Comparison of ENCODE assay signal across 20 cellular contexts in the genomic region with DNA sequence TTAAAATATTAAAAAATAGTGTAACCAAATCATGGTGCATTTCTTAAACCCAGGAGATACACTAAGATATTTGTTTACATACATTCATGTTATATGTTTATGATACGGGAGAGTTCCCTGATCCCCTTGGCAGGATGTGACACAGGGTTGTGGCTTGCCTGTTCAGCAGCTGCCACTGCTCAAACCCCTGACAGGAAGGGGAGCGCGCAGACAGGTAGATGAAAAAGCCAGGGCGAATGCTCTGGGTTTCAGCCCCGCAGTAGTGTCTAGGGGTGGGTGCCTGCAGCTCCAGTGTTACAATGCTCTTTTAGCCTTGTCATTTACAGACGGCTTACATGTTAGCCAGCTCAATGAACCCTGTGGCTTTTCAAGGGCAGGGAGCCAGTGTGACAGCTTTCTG.
DNase-seq lines count a peak whose midpoint lies in the region; ATAC-seq and TF ChIP-seq lines count a peak whose summit lies in the region.
"Had no signal": no experiment of that assay in that cellular context is flagged by ENCODE, and none has a peak within 500 bp of the region (broad histone marks: within the 10 kb centered on the region; RNA-seq: fewer than 3 reads in every experiment).

No MANE protein-coding gene starts in this region.

- no peak for TF ChIP-seq CTCF in cardiac muscle cell (IDR thresholded peaks at IDR 0.05; ENCODE audit: low read depth, low read length)

- H3K9me3 ChIP-seq in cardiac muscle cell (ENCODE audit: low read depth) (no peaks in the 10 kb centered on the region), right cardiac atrium (ENCODE audit: control insufficient read depth, low read length) (no peaks in the 10 kb centered on the region)
- no peaks in the 10 kb centered on the region for H3K9me3 ChIP-seq in CD8-positive, alpha-beta memory T cell (ENCODE audit: low read length)
- H3K9me3 ChIP-seq: colonic mucosa, transverse colon had no signal

- WGBS in right cardiac atrium: 62% methylated on average over 6 of the region's 6 CpGs

- H3K27me3 Mint-ChIP-seq in CD8-positive, alpha-beta memory T cell: peaks cover 0 to 1% of the 10 kb centered on the region in 2 donors
- H3K27me3 Mint-ChIP-seq in activated CD8-positive, alpha-beta memory T cell treated with anti-CD3 and anti-CD28 coated beads, Interleukin-2, amount 10 ng/mL, durations not matched to agents 7 days and 5 days: no peaks in the 10 kb centered on the region

- H3K4me1 Mint-ChIP-seq in CD8-positive, alpha-beta memory T cell: no peaks in the 10 kb centered on the region
- H3K4me1 Mint-ChIP-seq in activated CD8-positive, alpha-beta memory T cell treated with anti-CD3 and anti-CD28 coated beads, Interleukin-2, amount 10 ng/mL, durations not matched to agents 7 days and 5 days: no peaks in the 10 kb centered on the region
- H3K4me1 Mint-ChIP-seq: nephron progenitor cell had no signal

- ATAC-seq in right cardiac atrium: no peak
- ATAC-seq in HG02678 (IDR thresholded peaks at IDR 0.05; ENCODE audit: unreplicated experiment): peak; percentile 94
- ATAC-seq in HG03432 (IDR thresholded peaks at IDR 0.05; ENCODE audit: unreplicated experiment): peak; percentile 85
- no peak for ATAC-seq in activated CD8-positive, alpha-beta memory T cell treated with anti-CD3 and anti-CD28 coated beads, Interleukin-2, amount 10 ng/mL, durations not matched to agents 7 days and 5 days
- ATAC-seq: activated naive CD4-positive, alpha-beta T cell treated with anti-CD3 and anti-CD28 coated beads, Interleukin-2, amount 50 U/mL, for 72 hours; activated T-cell treated with anti-CD3 and anti-CD28 coated beads, Interleukin-2, amount 50 U/mL, for 4 hours had no signal

- POLR2A ChIA-PET in CD8-positive, alpha-beta memory T cell (lab: Charles Lee): no interaction called here

- peaks cover 32% of the 10 kb centered on the region for H3K4me1 ChIP-seq in cardiac muscle cell (ENCODE audit: low read depth)
- no peaks in the 10 kb centered on the region for H3K4me1 ChIP-seq in right cardiac atrium (ENCODE audit: control insufficient read depth, insufficient read depth, low read length)
- no peaks in the 10 kb centered on the region for H3K4me1 ChIP-seq in CD8-positive, alpha-beta memory T cell (ENCODE audit: insufficient read depth, low read length)
- H3K4me1 ChIP-seq: BLaER1 treated with 17β-estradiol and CSF1 and Interleukin-3, amounts not matched to agents 10 nM and 100 nM; colonic mucosa; spleen; transverse colon had no signal

- no peak overlapping the region for H3K4me3 Mint-ChIP-seq in CD8-positive, alpha-beta memory T cell
- H3K4me3 Mint-ChIP-seq in activated CD8-positive, alpha-beta memory T cell treated with anti-CD3 and anti-CD28 coated beads, Interleukin-2, amount 10 ng/mL, durations not matched to agents 7 days and 5 days: no peak overlapping the region
- H3K4me3 Mint-ChIP-seq: activated T-cell treated with anti-CD3 and anti-CD28 coated beads, Interleukin-2, amount 50 U/mL, for 4 hours; nephron progenitor cell had no signal

- CTCF ChIA-PET in CD8-positive, alpha-beta memory T cell (lab: Charles Lee): no interaction called here
- CTCF ChIA-PET in activated CD8-positive, alpha-beta memory T cell treated with anti-CD3 and anti-CD28 coated beads, Interleukin-2, amount 10 ng/mL, durations not matched to agents 7 days and 5 days (lab: Charles Lee): no interaction called here

- no peaks in the 10 kb centered on the region for H3K36me3 ChIP-seq in cardiac muscle cell
- no peaks in the 10 kb centered on the region for H3K36me3 ChIP-seq in CD8-positive, alpha-beta memory T cell (ENCODE audit: insufficient read depth, low read length)
- H3K36me3 ChIP-seq: BLaER1 treated with 17β-estradiol and CSF1 and Interleukin-3, amounts not matched to agents 10 nM and 100 nM; colonic mucosa; spleen; transverse colon had no signal

- no peak overlapping the region for H3K27ac Mint-ChIP-seq in CD8-positive, alpha-beta memory T cell
- no peak overlapping the region for H3K27ac Mint-ChIP-seq in activated CD8-positive, alpha-beta memory T cell treated with anti-CD3 and anti-CD28 coated beads, Interleukin-2, amount 10 ng/mL, durations not matched to agents 7 days and 5 days
- H3K27ac Mint-ChIP-seq: activated naive CD4-positive, alpha-beta T cell treated with anti-CD3 and anti-CD28 coated beads, Interleukin-2, amount 50 U/mL, for 72 hours; nephron progenitor cell had no signal

- DNase-seq in cardiac muscle cell (ENCODE audit: low read depth in 1 of 2, low spot score in 1 of 2) (peak in 1 of 2 donors; percentile 12), right cardiac atrium (no peak), COLO668 (lab: John Stamatoyannopoulos, UW; ENCODE audit: unreplicated experiment) (no peak), activated gamma-delta T cell (lab: John Stamatoyannopoulos, UW) (no peak)
- no peak for DNase-seq in CD8-positive, alpha-beta memory T cell
- DNase-seq in activated CD8-positive, alpha-beta memory T cell treated with anti-CD3 and anti-CD28 coated beads, Interleukin-2, amount 10 ng/mL, durations not matched to agents 7 days and 5 days: no peak
- DNase-seq: 8988T; activated CD4-positive, alpha-beta T cell treated with anti-CD3 and anti-CD28 coated beads, Interleukin-2, amount 50 U/mL, for 48 hours; activated T-cell treated with anti-CD3 and anti-CD28 coated beads, Interleukin-2, amount 50 U/mL, for 4 hours; colonic mucosa; NCI-H1436; NCI-H2227 treated with DMSO at 0.1 percent for 48 hours; nephron progenitor cell; spleen; transverse colon had no signal

- H3K4me3 ChIP-seq in cardiac muscle cell: no peak overlapping the region
- H3K4me3 ChIP-seq in right cardiac atrium (ENCODE audit: low read length): no peak overlapping the region
- no peak overlapping the region for H3K4me3 ChIP-seq in CD8-positive, alpha-beta memory T cell (ENCODE audit: low read length)
- H3K4me3 ChIP-seq: BLaER1 treated with 17β-estradiol and CSF1 and Interleukin-3, amounts not matched to agents 10 nM and 100 nM; colonic mucosa; spleen; transverse colon had no signal

- intact Hi-C loops in right cardiac atrium (cut with DNase I): no loop called here

- H3K36me3 Mint-ChIP-seq in CD8-positive, alpha-beta memory T cell: peaks cover 0 to 3% (median 0%) of the 10 kb centered on the region in 3 donors
- no peaks in the 10 kb centered on the region for H3K36me3 Mint-ChIP-seq in activated CD8-positive, alpha-beta memory T cell treated with anti-CD3 and anti-CD28 coated beads, Interleukin-2, amount 10 ng/mL, durations not matched to agents 7 days and 5 days

- no peaks in the 10 kb centered on the region for H3K27me3 ChIP-seq in cardiac muscle cell
- no peaks in the 10 kb centered on the region for H3K27me3 ChIP-seq in right cardiac atrium (ENCODE audit: control insufficient read depth, insufficient read depth)
- no peaks in the 10 kb centered on the region for H3K27me3 ChIP-seq in CD8-positive, alpha-beta memory T cell (ENCODE audit: insufficient read depth, low read length, poor library complexity, severe bottlenecking)
- H3K27me3 ChIP-seq: BLaER1 treated with 17β-estradiol and CSF1 and Interleukin-3, amounts not matched to agents 10 nM and 100 nM; colonic mucosa; spleen; transverse colon had no signal

- H3K27ac ChIP-seq in cardiac muscle cell (peak overlapping the region; percentile 50), right cardiac atrium (ENCODE audit: low read length) (no peak overlapping the region)
- H3K27ac ChIP-seq in CD8-positive, alpha-beta memory T cell (ENCODE audit: low read depth, low read length): no peak overlapping the region
- H3K27ac ChIP-seq: BLaER1 treated with 17β-estradiol and CSF1 and Interleukin-3, amounts not matched to agents 10 nM and 100 nM; colonic mucosa; RWPE1; spleen; transverse colon had no signal

- peaks cover 6 to 31% (median 12%) of the 10 kb centered on the region in 5 donors for H3K9me3 Mint-ChIP-seq in CD8-positive, alpha-beta memory T cell
- peaks cover 7% of the 10 kb centered on the region for H3K9me3 Mint-ChIP-seq in activated CD8-positive, alpha-beta memory T cell treated with anti-CD3 and anti-CD28 coated beads, Interleukin-2, amount 10 ng/mL, durations not matched to agents 7 days and 5 days (ENCODE audit: low read depth)
- H3K9me3 Mint-ChIP-seq: nephron progenitor cell had no signal

Comparison
In these comparisons a context has a peak if more than half of its experiments do, and no peak if none do; other contexts are left out.
1. ATAC-seq: peak in HG02678 (single experiment) and HG03432 (single experiment); none in right cardiac atrium (0 of 2) and activated CD8-positive, alpha-beta memory T cell treated with anti-CD3 and anti-CD28 coated beads, Interleukin-2, amount 10 ng/mL, durations not matched to agents 7 days and 5 days (single experiment).